Comparison of ENCODE assay signal across 1 cellular context in the genomic region with DNA sequence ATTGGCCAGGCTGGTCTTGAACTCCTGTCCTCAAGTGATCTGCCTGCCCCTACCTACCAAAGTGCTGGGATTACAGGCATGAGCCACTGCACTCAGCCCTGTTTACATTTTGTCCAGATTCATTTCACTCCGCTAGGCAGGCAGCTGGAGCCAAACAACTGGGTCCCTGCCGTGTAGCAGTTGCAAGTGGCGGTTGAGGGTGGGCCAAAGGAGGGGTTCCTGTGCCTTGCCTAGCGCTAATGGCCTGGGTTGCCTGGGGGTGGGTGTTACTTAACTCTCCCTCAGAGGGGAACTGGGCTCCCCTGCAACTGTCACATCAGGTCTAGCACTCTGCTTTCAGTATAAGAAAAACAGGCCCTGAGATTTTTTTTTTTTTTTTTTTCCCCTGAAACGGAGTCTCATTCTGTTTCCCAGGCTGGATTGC.
A peak's percentile ranks its signal among the peaks of the same experiment; 100 is the strongest.
TF ChIP-seq lines count a peak whose summit lies in the region.

No MANE protein-coding gene starts in this region.

TF ChIP-seq in HEK293, 187 proteins besides CTCF, POLR2A, EP300 and RAD21 (continued from another document):
- TF ChIP-seq HIC1 (tag by site-specific recombination; IDR thresholded peaks at IDR 0.05) = no peak
- TF ChIP-seq ZSCAN18 (tag by site-specific recombination; IDR thresholded peaks at IDR 0.05) = no peak
- peak; percentile 67; the same call in 1 of the 2 replicates for TF ChIP-seq GFI1B (tag by site-specific recombination; IDR thresholded peaks at IDR 0.05)
- TF ChIP-seq ELK4 (IDR thresholded peaks at IDR 0.05; ENCODE audit: borderline replicate concordance, low read depth, low read length) = no peak
- TF ChIP-seq ZNF140 (tag by site-specific recombination; IDR thresholded peaks at IDR 0.05) = no peak
- no peak for TF ChIP-seq ZNF223 (tag by site-specific recombination; IDR thresholded peaks at IDR 0.05)
- peak; percentile 47 for TF ChIP-seq ZIC2 (tag by site-specific recombination; IDR thresholded peaks at IDR 0.05)
- no peak for TF ChIP-seq ZNF391 (tag by site-specific recombination; IDR thresholded peaks at IDR 0.05; ENCODE audit: borderline replicate concordance, low read depth)
- 0 out of 2 replicates have a peak, but pooled peaks have one; percentile 13 for TF ChIP-seq SP2 (tag by site-specific recombination; IDR thresholded peaks at IDR 0.05)
- no peak for TF ChIP-seq ZNF132 (tag by site-specific recombination; IDR thresholded peaks at IDR 0.05; ENCODE audit: borderline replicate concordance)
- TF ChIP-seq ZNF560 (tag by site-specific recombination; IDR thresholded peaks at IDR 0.05; ENCODE audit: borderline replicate concordance) = no peak
- TF ChIP-seq KLF1 (tag by site-specific recombination; IDR thresholded peaks at IDR 0.05) = 0 out of 2 replicates have a peak, but pooled peaks have one; percentile 27
- no peak for TF ChIP-seq BCL11A (tag by site-specific recombination; IDR thresholded peaks at IDR 0.05; ENCODE audit: low read depth)
- no peak for TF ChIP-seq GLI2 (tag by site-specific recombination; IDR thresholded peaks at IDR 0.05; ENCODE audit: borderline replicate concordance, low read depth)
- TF ChIP-seq, protein P1, sequence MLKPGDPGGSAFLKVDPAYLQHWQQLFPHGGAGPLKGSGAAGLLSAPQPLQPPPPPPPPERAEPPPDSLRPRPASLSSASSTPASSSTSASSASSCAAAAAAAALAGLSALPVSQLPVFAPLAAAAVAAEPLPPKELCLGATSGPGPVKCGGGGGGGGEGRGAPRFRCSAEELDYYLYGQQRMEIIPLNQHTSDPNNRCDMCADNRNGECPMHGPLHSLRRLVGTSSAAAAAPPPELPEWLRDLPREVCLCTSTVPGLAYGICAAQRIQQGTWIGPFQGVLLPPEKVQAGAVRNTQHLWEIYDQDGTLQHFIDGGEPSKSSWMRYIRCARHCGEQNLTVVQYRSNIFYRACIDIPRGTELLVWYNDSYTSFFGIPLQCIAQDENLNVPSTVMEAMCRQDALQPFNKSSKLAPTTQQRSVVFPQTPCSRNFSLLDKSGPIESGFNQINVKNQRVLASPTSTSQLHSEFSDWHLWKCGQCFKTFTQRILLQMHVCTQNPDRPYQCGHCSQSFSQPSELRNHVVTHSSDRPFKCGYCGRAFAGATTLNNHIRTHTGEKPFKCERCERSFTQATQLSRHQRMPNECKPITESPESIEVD (tag by site-specific recombination; IDR thresholded peaks at IDR 0.05) = no peak
- no peak for TF ChIP-seq ZNF792 (tag by site-specific recombination; IDR thresholded peaks at IDR 0.05)
- no peak for TF ChIP-seq ZNF324 (tag by site-specific recombination; IDR thresholded peaks at IDR 0.05)
- TF ChIP-seq ZBTB7A (tag by site-specific recombination; IDR thresholded peaks at IDR 0.05; ENCODE audit: low read depth) = no peak
- TF ChIP-seq ZNF433 (tag by site-specific recombination; IDR thresholded peaks at IDR 0.05; ENCODE audit: low read depth) = no peak
- TF ChIP-seq, protein P2, sequence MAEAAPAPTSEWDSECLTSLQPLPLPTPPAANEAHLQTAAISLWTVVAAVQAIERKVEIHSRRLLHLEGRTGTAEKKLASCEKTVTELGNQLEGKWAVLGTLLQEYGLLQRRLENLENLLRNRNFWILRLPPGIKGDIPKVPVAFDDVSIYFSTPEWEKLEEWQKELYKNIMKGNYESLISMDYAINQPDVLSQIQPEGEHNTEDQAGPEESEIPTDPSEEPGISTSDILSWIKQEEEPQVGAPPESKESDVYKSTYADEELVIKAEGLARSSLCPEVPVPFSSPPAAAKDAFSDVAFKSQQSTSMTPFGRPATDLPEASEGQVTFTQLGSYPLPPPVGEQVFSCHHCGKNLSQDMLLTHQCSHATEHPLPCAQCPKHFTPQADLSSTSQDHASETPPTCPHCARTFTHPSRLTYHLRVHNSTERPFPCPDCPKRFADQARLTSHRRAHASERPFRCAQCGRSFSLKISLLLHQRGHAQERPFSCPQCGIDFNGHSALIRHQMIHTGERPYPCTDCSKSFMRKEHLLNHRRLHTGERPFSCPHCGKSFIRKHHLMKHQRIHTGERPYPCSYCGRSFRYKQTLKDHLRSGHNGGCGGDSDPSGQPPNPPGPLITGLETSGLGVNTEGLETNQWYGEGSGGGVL (tag by site-specific recombination; IDR thresholded peaks at IDR 0.05) = no peak
- TF ChIP-seq GLIS1 (tag by site-specific recombination; IDR thresholded peaks at IDR 0.05) = peak; percentile 40; the same call in 1 of the 2 replicates
- no peak for TF ChIP-seq ZNF701 (tag by site-specific recombination; IDR thresholded peaks at IDR 0.05)
- no peak for TF ChIP-seq ZNF777 (tag by site-specific recombination; IDR thresholded peaks at IDR 0.05; ENCODE audit: borderline replicate concordance)
- TF ChIP-seq ZNF10 (tag by site-specific recombination; IDR thresholded peaks at IDR 0.05) = peak; percentile 49; the same call in 1 of the 2 replicates
- TF ChIP-seq, protein P3, sequence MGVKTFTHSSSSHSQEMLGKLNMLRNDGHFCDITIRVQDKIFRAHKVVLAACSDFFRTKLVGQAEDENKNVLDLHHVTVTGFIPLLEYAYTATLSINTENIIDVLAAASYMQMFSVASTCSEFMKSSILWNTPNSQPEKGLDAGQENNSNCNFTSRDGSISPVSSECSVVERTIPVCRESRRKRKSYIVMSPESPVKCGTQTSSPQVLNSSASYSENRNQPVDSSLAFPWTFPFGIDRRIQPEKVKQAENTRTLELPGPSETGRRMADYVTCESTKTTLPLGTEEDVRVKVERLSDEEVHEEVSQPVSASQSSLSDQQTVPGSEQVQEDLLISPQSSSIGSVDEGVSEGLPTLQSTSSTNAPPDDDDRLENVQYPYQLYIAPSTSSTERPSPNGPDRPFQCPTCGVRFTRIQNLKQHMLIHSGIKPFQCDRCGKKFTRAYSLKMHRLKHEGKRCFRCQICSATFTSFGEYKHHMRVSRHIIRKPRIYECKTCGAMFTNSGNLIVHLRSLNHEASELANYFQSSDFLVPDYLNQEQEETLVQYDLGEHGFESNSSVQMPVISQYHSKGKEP (tag by site-specific recombination; IDR thresholded peaks at IDR 0.05) = peak; percentile 64; the same call in 1 of the 2 replicates
- TF ChIP-seq ZNF707 (tag by site-specific recombination; IDR thresholded peaks at IDR 0.05) = no peak
- TF ChIP-seq, protein P4, sequence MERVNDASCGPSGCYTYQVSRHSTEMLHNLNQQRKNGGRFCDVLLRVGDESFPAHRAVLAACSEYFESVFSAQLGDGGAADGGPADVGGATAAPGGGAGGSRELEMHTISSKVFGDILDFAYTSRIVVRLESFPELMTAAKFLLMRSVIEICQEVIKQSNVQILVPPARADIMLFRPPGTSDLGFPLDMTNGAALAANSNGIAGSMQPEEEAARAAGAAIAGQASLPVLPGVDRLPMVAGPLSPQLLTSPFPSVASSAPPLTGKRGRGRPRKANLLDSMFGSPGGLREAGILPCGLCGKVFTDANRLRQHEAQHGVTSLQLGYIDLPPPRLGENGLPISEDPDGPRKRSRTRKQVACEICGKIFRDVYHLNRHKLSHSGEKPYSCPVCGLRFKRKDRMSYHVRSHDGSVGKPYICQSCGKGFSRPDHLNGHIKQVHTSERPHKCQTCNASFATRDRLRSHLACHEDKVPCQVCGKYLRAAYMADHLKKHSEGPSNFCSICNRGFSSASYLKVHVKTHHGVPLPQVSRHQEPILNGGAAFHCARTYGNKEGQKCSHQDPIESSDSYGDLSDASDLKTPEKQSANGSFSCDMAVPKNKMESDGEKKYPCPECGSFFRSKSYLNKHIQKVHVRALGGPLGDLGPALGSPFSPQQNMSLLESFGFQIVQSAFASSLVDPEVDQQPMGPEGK (tag by site-specific recombination; IDR thresholded peaks at IDR 0.05) = peak; percentile 49; the same call in 1 of the 2 replicates
- peak; percentile 48 for TF ChIP-seq ZBTB8A (tag by site-specific recombination; IDR thresholded peaks at IDR 0.05)
TF ChIP-seq in HEK293: peak in this region for 10.
